Comparison of ENCODE assay signal across 3 cellular contexts in the genomic region with DNA sequence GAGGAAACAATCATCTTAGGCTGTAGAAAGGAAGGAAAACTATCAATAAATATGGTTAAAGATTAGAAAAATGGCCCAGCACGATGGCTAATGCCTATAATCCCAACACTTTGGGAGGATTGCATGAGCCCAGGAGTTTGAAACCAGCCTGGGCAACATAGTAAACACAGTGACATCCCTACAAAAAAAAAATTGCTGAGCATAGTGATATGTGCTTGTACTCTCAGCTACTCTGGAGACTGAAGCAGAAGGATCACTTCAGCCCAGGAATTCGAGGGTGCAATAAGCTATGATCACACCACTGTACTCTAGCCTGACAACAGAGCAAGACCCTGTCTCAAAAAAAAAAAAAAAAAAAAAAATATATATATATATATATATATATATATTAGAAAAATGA.
TF ChIP-seq lines count a peak whose summit lies in the region.

No MANE protein-coding gene starts in this region.

TF ChIP-seq in A549, 52 proteins besides CTCF, POLR2A, EP300 and RAD21:
- TF ChIP-seq RNF2 (IDR thresholded peaks at IDR 0.05; ENCODE audit: borderline replicate concordance, low read depth) (no peak), MAFK (IDR thresholded peaks at IDR 0.05; ENCODE audit: partially characterized antibody) (peak; percentile 56), GATA3 (IDR thresholded peaks at IDR 0.05; ENCODE audit: borderline replicate concordance) (no peak), CHD2 (IDR thresholded peaks at IDR 0.05; ENCODE audit: low read length, partially characterized antibody) (no peak)

TF ChIP-seq in K562, 482 proteins besides CTCF, POLR2A, EP300 and RAD21:
- TF ChIP-seq ZNF316 (IDR thresholded peaks at IDR 0.05) (peak; percentile 61), C11orf30 (IDR thresholded peaks at IDR 0.05; ENCODE audit: low read depth) (peak; percentile 30; the same call in 1 of the 2 replicates), MAFF (IDR thresholded peaks at IDR 0.05; ENCODE audit: low read length) (peak; percentile 36), TGIF2 (CRISPR knock-in tag; IDR thresholded peaks at IDR 0.05) (no peak)

TF ChIP-seq in GM23338, 12 proteins besides CTCF, POLR2A, EP300 and RAD21:
- TF ChIP-seq POLR2AphosphoS5 (IDR thresholded peaks at IDR 0.05; ENCODE audit: low read depth) (no peak), NANOG (IDR thresholded peaks at IDR 0.05; ENCODE audit: borderline replicate concordance) (no peak), JUNB (IDR thresholded peaks at IDR 0.05; ENCODE audit: unreplicated experiment) (no peak), STAT1 (IDR thresholded peaks at IDR 0.05; ENCODE audit: unreplicated experiment) (no peak), CREB1 (CRISPR knock-in tag; IDR thresholded peaks at IDR 0.05; ENCODE audit: low read depth) (no peak), ZNF331 (CRISPR knock-in tag; IDR thresholded peaks at IDR 0.05; ENCODE audit: low read depth) (no peak), EZH2phosphoT487 (IDR thresholded peaks at IDR 0.05; ENCODE audit: unreplicated experiment) (no peak), EZH2 (IDR thresholded peaks at IDR 0.05; ENCODE audit: low read depth, unreplicated experiment) (no peak), ZNF114 (CRISPR knock-in tag; IDR thresholded peaks at IDR 0.05) (no peak)
- TF ChIP-seq, protein P1, sequence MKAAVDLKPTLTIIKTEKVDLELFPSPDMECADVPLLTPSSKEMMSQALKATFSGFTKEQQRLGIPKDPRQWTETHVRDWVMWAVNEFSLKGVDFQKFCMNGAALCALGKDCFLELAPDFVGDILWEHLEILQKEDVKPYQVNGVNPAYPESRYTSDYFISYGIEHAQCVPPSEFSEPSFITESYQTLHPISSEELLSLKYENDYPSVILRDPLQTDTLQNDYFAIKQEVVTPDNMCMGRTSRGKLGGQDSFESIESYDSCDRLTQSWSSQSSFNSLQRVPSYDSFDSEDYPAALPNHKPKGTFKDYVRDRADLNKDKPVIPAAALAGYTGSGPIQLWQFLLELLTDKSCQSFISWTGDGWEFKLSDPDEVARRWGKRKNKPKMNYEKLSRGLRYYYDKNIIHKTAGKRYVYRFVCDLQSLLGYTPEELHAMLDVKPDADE (IDR thresholded peaks at IDR 0.05) = no peak
- TF ChIP-seq, protein P2, sequence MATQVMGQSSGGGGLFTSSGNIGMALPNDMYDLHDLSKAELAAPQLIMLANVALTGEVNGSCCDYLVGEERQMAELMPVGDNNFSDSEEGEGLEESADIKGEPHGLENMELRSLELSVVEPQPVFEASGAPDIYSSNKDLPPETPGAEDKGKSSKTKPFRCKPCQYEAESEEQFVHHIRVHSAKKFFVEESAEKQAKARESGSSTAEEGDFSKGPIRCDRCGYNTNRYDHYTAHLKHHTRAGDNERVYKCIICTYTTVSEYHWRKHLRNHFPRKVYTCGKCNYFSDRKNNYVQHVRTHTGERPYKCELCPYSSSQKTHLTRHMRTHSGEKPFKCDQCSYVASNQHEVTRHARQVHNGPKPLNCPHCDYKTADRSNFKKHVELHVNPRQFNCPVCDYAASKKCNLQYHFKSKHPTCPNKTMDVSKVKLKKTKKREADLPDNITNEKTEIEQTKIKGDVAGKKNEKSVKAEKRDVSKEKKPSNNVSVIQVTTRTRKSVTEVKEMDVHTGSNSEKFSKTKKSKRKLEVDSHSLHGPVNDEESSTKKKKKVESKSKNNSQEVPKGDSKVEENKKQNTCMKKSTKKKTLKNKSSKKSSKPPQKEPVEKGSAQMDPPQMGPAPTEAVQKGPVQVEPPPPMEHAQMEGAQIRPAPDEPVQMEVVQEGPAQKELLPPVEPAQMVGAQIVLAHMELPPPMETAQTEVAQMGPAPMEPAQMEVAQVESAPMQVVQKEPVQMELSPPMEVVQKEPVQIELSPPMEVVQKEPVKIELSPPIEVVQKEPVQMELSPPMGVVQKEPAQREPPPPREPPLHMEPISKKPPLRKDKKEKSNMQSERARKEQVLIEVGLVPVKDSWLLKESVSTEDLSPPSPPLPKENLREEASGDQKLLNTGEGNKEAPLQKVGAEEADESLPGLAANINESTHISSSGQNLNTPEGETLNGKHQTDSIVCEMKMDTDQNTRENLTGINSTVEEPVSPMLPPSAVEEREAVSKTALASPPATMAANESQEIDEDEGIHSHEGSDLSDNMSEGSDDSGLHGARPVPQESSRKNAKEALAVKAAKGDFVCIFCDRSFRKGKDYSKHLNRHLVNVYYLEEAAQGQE (IDR thresholded peaks at IDR 0.05; ENCODE audit: unreplicated experiment) = no peak
- TF ChIP-seq, protein P3, sequence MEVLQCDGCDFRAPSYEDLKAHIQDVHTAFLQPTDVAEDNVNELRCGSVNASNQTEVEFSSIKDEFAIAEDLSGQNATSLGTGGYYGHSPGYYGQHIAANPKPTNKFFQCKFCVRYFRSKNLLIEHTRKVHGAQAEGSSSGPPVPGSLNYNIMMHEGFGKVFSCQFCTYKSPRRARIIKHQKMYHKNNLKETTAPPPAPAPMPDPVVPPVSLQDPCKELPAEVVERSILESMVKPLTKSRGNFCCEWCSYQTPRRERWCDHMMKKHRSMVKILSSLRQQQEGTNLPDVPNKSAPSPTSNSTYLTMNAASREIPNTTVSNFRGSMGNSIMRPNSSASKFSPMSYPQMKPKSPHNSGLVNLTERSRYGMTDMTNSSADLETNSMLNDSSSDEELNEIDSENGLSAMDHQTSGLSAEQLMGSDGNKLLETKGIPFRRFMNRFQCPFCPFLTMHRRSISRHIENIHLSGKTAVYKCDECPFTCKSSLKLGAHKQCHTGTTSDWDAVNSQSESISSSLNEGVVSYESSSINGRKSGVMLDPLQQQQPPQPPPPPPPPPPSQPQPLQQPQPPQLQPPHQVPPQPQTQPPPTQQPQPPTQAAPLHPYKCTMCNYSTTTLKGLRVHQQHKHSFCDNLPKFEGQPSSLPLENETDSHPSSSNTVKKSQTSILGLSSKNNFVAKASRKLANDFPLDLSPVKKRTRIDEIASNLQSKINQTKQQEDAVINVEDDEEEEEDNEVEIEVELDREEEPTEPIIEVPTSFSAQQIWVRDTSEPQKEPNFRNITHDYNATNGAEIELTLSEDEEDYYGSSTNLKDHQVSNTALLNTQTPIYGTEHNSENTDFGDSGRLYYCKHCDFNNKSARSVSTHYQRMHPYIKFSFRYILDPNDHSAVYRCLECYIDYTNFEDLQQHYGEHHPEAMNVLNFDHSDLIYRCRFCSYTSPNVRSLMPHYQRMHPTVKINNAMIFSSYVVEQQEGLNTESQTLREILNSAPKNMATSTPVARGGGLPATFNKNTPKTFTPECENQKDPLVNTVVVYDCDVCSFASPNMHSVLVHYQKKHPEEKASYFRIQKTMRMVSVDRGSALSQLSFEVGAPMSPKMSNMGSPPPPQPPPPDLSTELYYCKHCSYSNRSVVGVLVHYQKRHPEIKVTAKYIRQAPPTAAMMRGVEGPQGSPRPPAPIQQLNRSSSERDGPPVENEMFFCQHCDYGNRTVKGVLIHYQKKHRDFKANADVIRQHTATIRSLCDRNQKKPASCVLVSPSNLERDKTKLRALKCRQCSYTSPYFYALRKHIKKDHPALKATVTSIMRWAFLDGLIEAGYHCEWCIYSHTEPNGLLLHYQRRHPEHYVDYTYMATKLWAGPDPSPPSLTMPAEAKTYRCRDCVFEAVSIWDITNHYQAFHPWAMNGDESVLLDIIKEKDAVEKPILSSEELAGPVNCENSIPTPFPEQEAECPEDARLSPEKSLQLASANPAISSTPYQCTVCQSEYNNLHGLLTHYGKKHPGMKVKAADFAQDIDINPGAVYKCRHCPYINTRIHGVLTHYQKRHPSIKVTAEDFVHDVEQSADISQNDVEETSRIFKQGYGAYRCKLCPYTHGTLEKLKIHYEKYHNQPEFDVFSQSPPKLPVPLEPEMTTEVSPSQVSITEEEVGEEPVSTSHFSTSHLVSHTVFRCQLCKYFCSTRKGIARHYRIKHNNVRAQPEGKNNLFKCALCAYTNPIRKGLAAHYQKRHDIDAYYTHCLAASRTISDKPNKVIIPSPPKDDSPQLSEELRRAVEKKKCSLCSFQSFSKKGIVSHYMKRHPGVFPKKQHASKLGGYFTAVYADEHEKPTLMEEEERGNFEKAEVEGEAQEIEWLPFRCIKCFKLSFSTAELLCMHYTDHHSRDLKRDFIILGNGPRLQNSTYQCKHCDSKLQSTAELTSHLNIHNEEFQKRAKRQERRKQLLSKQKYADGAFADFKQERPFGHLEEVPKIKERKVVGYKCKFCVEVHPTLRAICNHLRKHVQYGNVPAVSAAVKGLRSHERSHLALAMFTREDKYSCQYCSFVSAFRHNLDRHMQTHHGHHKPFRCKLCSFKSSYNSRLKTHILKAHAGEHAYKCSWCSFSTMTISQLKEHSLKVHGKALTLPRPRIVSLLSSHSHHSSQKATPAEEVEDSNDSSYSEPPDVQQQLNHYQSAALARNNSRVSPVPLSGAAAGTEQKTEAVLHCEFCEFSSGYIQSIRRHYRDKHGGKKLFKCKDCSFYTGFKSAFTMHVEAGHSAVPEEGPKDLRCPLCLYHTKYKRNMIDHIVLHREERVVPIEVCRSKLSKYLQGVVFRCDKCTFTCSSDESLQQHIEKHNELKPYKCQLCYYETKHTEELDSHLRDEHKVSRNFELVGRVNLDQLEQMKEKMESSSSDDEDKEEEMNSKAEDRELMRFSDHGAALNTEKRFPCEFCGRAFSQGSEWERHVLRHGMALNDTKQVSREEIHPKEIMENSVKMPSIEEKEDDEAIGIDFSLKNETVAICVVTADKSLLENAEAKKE (CRISPR knock-in tag; IDR thresholded peaks at IDR 0.05) = no peak
